ENCODE assay signal across 19 cellular contexts in genomic region chr18:44834867-44835469, GRCh38.
DNase-seq lines count a peak whose midpoint lies in the region; ATAC-seq and TF ChIP-seq lines count a peak whose summit lies in the region.
"Had no signal": no experiment of that assay in that cellular context is flagged by ENCODE, and none has a peak within 500 bp of the region (broad histone marks: within the 10 kb centered on the region; RNA-seq: fewer than 3 reads in every experiment).

No MANE protein-coding gene starts in this region.

- peaks cover 5% of the 10 kb centered on the region for H3K9me3 Mint-ChIP-seq in activated CD4-positive, alpha-beta T cell treated with anti-CD3 and anti-CD28 coated beads, Interleukin-2, amount 10 ng/mL, durations not matched to agents 24 days and 14 days
- H3K9me3 Mint-ChIP-seq in WTC11 (peaks cover 6% of the 10 kb centered on the region; the same call in 1 of the 2 replicates), memory B cell (no peaks in the 10 kb centered on the region)
- H3K9me3 Mint-ChIP-seq: CD14-positive monocyte; dendritic cell treated with granulocyte-macrophage colony-stimulating factor and Interleukin-4, amounts not matched to agents 40 ng/mL and 50 ng/mL, for 4 days had no signal

- no peak for TF ChIP-seq POLR2A in thyroid gland (IDR thresholded peaks at IDR 0.05)

- peaks cover 3% of the 10 kb centered on the region for H3K36me3 Mint-ChIP-seq in activated CD4-positive, alpha-beta T cell treated with anti-CD3 and anti-CD28 coated beads, Interleukin-2, amount 10 ng/mL, durations not matched to agents 24 days and 14 days (ENCODE audit: low read depth)
- H3K36me3 Mint-ChIP-seq in WTC11 (no peaks in the 10 kb centered on the region), memory B cell (peaks cover 5% of the 10 kb centered on the region)

- peak overlapping the region; percentile 46 to 62 (median 56) for H3K27ac ChIP-seq in thyroid gland
- H3K27ac ChIP-seq: A549, upper lobe of left lung had no signal

- ATAC-seq in WTC11 (peak; percentile 54), memory B cell (ENCODE audit: low read depth) (no peak)
- ATAC-seq: A549, gastroesophageal sphincter, T-helper 17 cell had no signal

- POLR2A ChIA-PET in WTC11 (lab: Charles Lee): no interaction called here

- no peak for TF ChIP-seq CTCF in WTC11 (IDR thresholded peaks at IDR 0.05)
- peak in 1 of 6 experiments; percentile 13 for TF ChIP-seq CTCF in thyroid gland (IDR thresholded peaks at IDR 0.05)

- WGBS in thyroid gland, 2 donors: 50 to 72% methylated on average over 5 of the region's 5 CpGs

- peak overlapping the region; percentile 32 for H3K27ac Mint-ChIP-seq in activated CD4-positive, alpha-beta T cell treated with anti-CD3 and anti-CD28 coated beads, Interleukin-2, amount 10 ng/mL, durations not matched to agents 24 days and 14 days
- peak overlapping the region; percentile 42; the same call in 1 of the 2 replicates for H3K27ac Mint-ChIP-seq in WTC11
- peak overlapping the region; percentile 21 for H3K27ac Mint-ChIP-seq in memory B cell
- H3K27ac Mint-ChIP-seq: dendritic cell treated with granulocyte-macrophage colony-stimulating factor and Interleukin-4, amounts not matched to agents 40 ng/mL and 50 ng/mL, for 4 days; T-helper 17 cell had no signal

- peaks cover 2% of the 10 kb centered on the region for H3K27me3 Mint-ChIP-seq in activated CD4-positive, alpha-beta T cell treated with anti-CD3 and anti-CD28 coated beads, Interleukin-2, amount 10 ng/mL, durations not matched to agents 24 days and 14 days
- H3K27me3 Mint-ChIP-seq in WTC11 (ENCODE audit: low read depth): no peaks in the 10 kb centered on the region; the same call in 1 of the 2 replicates
- H3K27me3 Mint-ChIP-seq in memory B cell: no peaks in the 10 kb centered on the region
- H3K27me3 Mint-ChIP-seq: T-helper 17 cell had no signal

- no peak overlapping the region for H3K4me3 Mint-ChIP-seq in activated CD4-positive, alpha-beta T cell treated with anti-CD3 and anti-CD28 coated beads, Interleukin-2, amount 10 ng/mL, durations not matched to agents 24 days and 14 days
- H3K4me3 Mint-ChIP-seq in WTC11 (no peak overlapping the region), memory B cell (no peak overlapping the region)
- H3K4me3 Mint-ChIP-seq: CD14-positive monocyte; dendritic cell treated with granulocyte-macrophage colony-stimulating factor and Interleukin-4, amounts not matched to agents 40 ng/mL and 50 ng/mL, for 4 days; T-helper 17 cell had no signal

- no peak for DNase-seq in activated CD4-positive, alpha-beta T cell treated with anti-CD3 and anti-CD28 coated beads, Interleukin-2, amount 10 ng/mL, durations not matched to agents 24 days and 14 days
- DNase-seq in activated CD4-positive, alpha-beta T cell treated with anti-CD3 and anti-CD28 coated beads for 48 hours: no peak
- DNase-seq in WTC11 (ENCODE audit: low spot score): no peak
- DNase-seq in memory B cell (ENCODE audit: low spot score in 2 of 2): no peak
- peak; percentile 34 to 35 for DNase-seq in thyroid gland
- DNase-seq in stimulated activated CD4-positive, alpha-beta T cell treated with anti-CD3 and anti-CD28 coated beads, Interleukin-15, amount 100 ng/mL, for 24 hours: no peak
- no peak for DNase-seq in activated naive CD4-positive, alpha-beta T cell treated with anti-CD3 and anti-CD28 coated beads, Interleukin-2, amount 50 U/mL, for 16 hours
- no peak for DNase-seq in NCI-H345 treated with DMSO at 0.1 percent for 48 hours (lab: John Stamatoyannopoulos, UW; ENCODE audit: unreplicated experiment)
- DNase-seq: activated CD8-positive, alpha-beta memory T cell treated with anti-CD3 and anti-CD28 coated beads, Interleukin-2, amount 50 U/mL, for 4 hours; activated naive CD4-positive, alpha-beta T cell treated with Interleukin-2 at 50 U/mL for 16 hours; NCI-H2081 treated with DMSO at 0.1 percent for 48 hours; stimulated activated CD4-positive, alpha-beta T cell treated with anti-CD3 and anti-CD28 coated beads, Interleukin-4, amount 100 ng/mL, for 24 hours; T-helper 17 cell; upper lobe of left lung had no signal

- intact Hi-C loops in activated CD4-positive, alpha-beta T cell treated with anti-CD3 and anti-CD28 coated beads, Interleukin-2, amount 10 ng/mL, durations not matched to agents 24 days and 14 days (cut with micrococcal nuclease): loop anchor here (5.0 kb wide), 2 partner anchors 38 to 78 kb away; no protein-coding TSS in a partner anchor
- intact Hi-C loops in thyroid gland (cut with DNase I): no loop called here

- no peaks in the 10 kb centered on the region for H3K36me3 ChIP-seq in thyroid gland
- H3K36me3 ChIP-seq: gastroesophageal sphincter, upper lobe of left lung had no signal

- peaks cover 13 to 39% of the 10 kb centered on the region in 2 donors for H3K4me1 ChIP-seq in thyroid gland

- CTCF ChIA-PET in WTC11 (lab: Charles Lee): interaction anchor here (0.7 to 1.2 kb wide), 2 partner anchors 17 to 378 kb away, joined by 4 read pairs; no protein-coding TSS in a partner anchor

- peaks cover 34% of the 10 kb centered on the region for H3K4me1 Mint-ChIP-seq in activated CD4-positive, alpha-beta T cell treated with anti-CD3 and anti-CD28 coated beads, Interleukin-2, amount 10 ng/mL, durations not matched to agents 24 days and 14 days
- H3K4me1 Mint-ChIP-seq in WTC11 (peaks cover 66% of the 10 kb centered on the region), memory B cell (peaks cover 61% of the 10 kb centered on the region)

- no peaks in the 10 kb centered on the region for H3K9me3 ChIP-seq in thyroid gland
- H3K9me3 ChIP-seq: A549, gastroesophageal sphincter, upper lobe of left lung had no signal

- H3K4me3 ChIP-seq in thyroid gland (replicated peaks in 1 of 3): no peak overlapping the region
- H3K4me3 ChIP-seq: A549, gastroesophageal sphincter, lung, upper lobe of left lung had no signal

- H3K27me3 ChIP-seq in thyroid gland: no peaks in the 10 kb centered on the region
- H3K27me3 ChIP-seq: gastroesophageal sphincter, upper lobe of left lung had no signal

TF ChIP-seq in WTC11, 78 proteins besides CTCF, POLR2A, EP300 and RAD21:
- TF ChIP-seq FOXP1 (CRISPR knock-in tag; IDR thresholded peaks at IDR 0.05; ENCODE audit: borderline replicate concordance) (no peak), ZNF317 (CRISPR knock-in tag; IDR thresholded peaks at IDR 0.05; ENCODE audit: borderline replicate concordance, low read depth) (peak; percentile 89)

Comparison
In these comparisons a context has a peak if more than half of its experiments do, and no peak if none do; other contexts are left out.
1. DNase-seq: peak in thyroid gland (2 of 2); none in activated CD4-positive, alpha-beta T cell treated with anti-CD3 and anti-CD28 coated beads, Interleukin-2, amount 10 ng/mL, durations not matched to agents 24 days and 14 days (single experiment), activated CD4-positive, alpha-beta T cell treated with anti-CD3 and anti-CD28 coated beads for 48 hours (single experiment), WTC11 (single experiment), memory B cell (0 of 2), stimulated activated CD4-positive, alpha-beta T cell treated with anti-CD3 and anti-CD28 coated beads, Interleukin-15, amount 100 ng/mL, for 24 hours (single experiment), activated naive CD4-positive, alpha-beta T cell treated with anti-CD3 and anti-CD28 coated beads, Interleukin-2, amount 50 U/mL, for 16 hours (single experiment) and NCI-H345 treated with DMSO at 0.1 percent for 48 hours (single experiment).
2. Peak in every context shown above with its lines, with median percentiles within 50 percentile points of each other: H3K27ac Mint-ChIP-seq.